In genomic region chr2:39567507-39567906, GRCh38 we compare ENCODE assay signal across 24 cellular contexts.
DNase-seq lines count a peak whose midpoint lies in the region; ATAC-seq and TF ChIP-seq lines count a peak whose summit lies in the region.
"Had no signal": no experiment of that assay in that cellular context is flagged by ENCODE, and none has a peak within 500 bp of the region (broad histone marks: within the 10 kb centered on the region; RNA-seq: fewer than 3 reads in every experiment).

No MANE protein-coding gene starts in this region.

- H2AFZ ChIP-seq in PC-3 (ENCODE audit: low read length), result 0 out of 2 replicates have a peak overlapping the region, but pooled peaks have one; percentile 33
- no peak overlapping the region for H2AFZ ChIP-seq in mesenchymal stem cell (ENCODE audit: low read depth, low read length)

- H3K27me3 Mint-ChIP-seq in type B pancreatic cell, result no peaks in the 10 kb centered on the region
- H3K27me3 Mint-ChIP-seq: activated naive CD4-positive, alpha-beta T cell treated with anti-CD3 and anti-CD28 coated beads, Interleukin-2, amount 10 ng/mL, durations not matched to agents 7 days and 5 days; brain; dendritic cell treated with granulocyte-macrophage colony-stimulating factor and Interleukin-4, amounts not matched to agents 40 ng/mL and 50 ng/mL, for 4 days had no signal

- H2BK12ac ChIP-seq in mesenchymal stem cell (ENCODE audit: low read length in 2 of 2), result peak overlapping the region; percentile 2 to 94

- intact Hi-C loops in PC-3 (cut with micrococcal nuclease), result no loop called here
- intact Hi-C loops in adrenal gland (cut with DNase I), result no loop called here

- no peak overlapping the region for H3K4me3 Mint-ChIP-seq in type B pancreatic cell
- H3K4me3 Mint-ChIP-seq: activated naive CD4-positive, alpha-beta T cell treated with anti-CD3 and anti-CD28 coated beads, Interleukin-2, amount 10 ng/mL, durations not matched to agents 7 days and 5 days; brain; dendritic cell treated with granulocyte-macrophage colony-stimulating factor and Interleukin-4, amounts not matched to agents 40 ng/mL and 50 ng/mL, for 4 days; H9 had no signal

- no TSS peak for BruUV-seq in PC-3 (replicated peaks; lab: Mats Ljungman, UMichigan)

- H4K20me1 ChIP-seq in PC-3 (ENCODE audit: low read length), result no peaks in the 10 kb centered on the region

- no peaks in the 10 kb centered on the region for H3K79me2 ChIP-seq in PC-3 (ENCODE audit: low read length)

- POLR2A ChIA-PET in PC-3 (lab: Charles Lee; ENCODE audit: unreplicated experiment), result interaction anchor here (0.7 kb wide), 1 partner anchor 326 kb away, joined by 7 read pairs; no protein-coding TSS in a partner anchor

- H3K27me3 ChIP-seq in PC-3 (ENCODE audit: low read length) (no peaks in the 10 kb centered on the region), mesenchymal stem cell (ENCODE audit: control insufficient read depth in 1 of 2, insufficient read depth in 1 of 2, low read length in 2 of 2) (no peaks in the 10 kb centered on the region), adrenal gland (no peaks in the 10 kb centered on the region)
- H3K27me3 ChIP-seq: BE2C, upper lobe of left lung had no signal

- H3K4me3 ChIP-seq in PC-3 (ENCODE audit: low read length), result peak overlapping the region; percentile 35; the same call in 1 of the 2 replicates
- no peak overlapping the region for H3K4me3 ChIP-seq in mesenchymal stem cell (ENCODE audit: insufficient read depth in 1 of 2, low read depth in 1 of 2, low read length in 2 of 2)
- H3K4me3 ChIP-seq in adrenal gland, result no peak overlapping the region
- H3K4me3 ChIP-seq: left ventricle myocardium inferior, upper lobe of left lung had no signal

- peak overlapping the region; percentile 77 for H3K18ac ChIP-seq in mesenchymal stem cell (ENCODE audit: low read depth in 1 of 2, low read length in 2 of 2)

- no peak for ATAC-seq in PC-3
- ATAC-seq: activated CD4-positive, CD25-positive, alpha-beta regulatory T cell treated with anti-CD3 and anti-CD28 coated beads, Interleukin-2, amount 50 U/mL, for 24 hours; stimulated activated naive CD8-positive, alpha-beta T cell treated with anti-CD3 and anti-CD28 coated beads, Interleukin-15, Interleukin-2, amounts not matched to agents 100 U/mL and 50 U/mL, for 24 hours had no signal

- TF ChIP-seq CTCF in PC-3 (conservative IDR thresholded peaks at IDR 0.05; ENCODE audit: low read depth, low read length) (no peak), type B pancreatic cell (conservative IDR thresholded peaks at IDR 0.05) (no peak), adrenal gland (IDR thresholded peaks at IDR 0.05) (no peak)

- H3K4ac ChIP-seq in mesenchymal stem cell (ENCODE audit: low read depth in 1 of 2, low read length in 2 of 2), result peak overlapping the region in 1 of 2 experiments; percentile 71

- peak overlapping the region; percentile 69 for H2BK120ac ChIP-seq in mesenchymal stem cell (ENCODE audit: low read depth, low read length)

- H2AK5ac ChIP-seq in mesenchymal stem cell (ENCODE audit: low read length, severe bottlenecking), result peak overlapping the region; percentile 88

- H4K91ac ChIP-seq in mesenchymal stem cell (ENCODE audit: low read length), result peak overlapping the region; percentile 82

- peak overlapping the region; percentile 95 for H3K27ac Mint-ChIP-seq in type B pancreatic cell
- H3K27ac Mint-ChIP-seq: activated naive CD4-positive, alpha-beta T cell treated with anti-CD3 and anti-CD28 coated beads, Interleukin-2, amount 10 ng/mL, durations not matched to agents 7 days and 5 days; dendritic cell treated with granulocyte-macrophage colony-stimulating factor and Interleukin-4, amounts not matched to agents 40 ng/mL and 50 ng/mL, for 4 days; H9 had no signal

- peak overlapping the region; percentile 68 for H3K27ac ChIP-seq in PC-3 (ENCODE audit: low read length)
- peak overlapping the region; percentile 98 for H3K27ac ChIP-seq in mesenchymal stem cell (ENCODE audit: low read length, poor library complexity, severe bottlenecking)
- no peak overlapping the region for H3K27ac ChIP-seq in adrenal gland
- H3K27ac ChIP-seq: upper lobe of left lung had no signal

- TF ChIP-seq POLR2A in adrenal gland (IDR thresholded peaks at IDR 0.05), result no peak

- peaks cover 41% of the 10 kb centered on the region for H3K4me1 ChIP-seq in PC-3 (ENCODE audit: insufficient read depth, low read length)
- H3K4me1 ChIP-seq in mesenchymal stem cell (ENCODE audit: control insufficient read depth, insufficient read depth, low read depth, low read length), result peaks cover 13% of the 10 kb centered on the region
- H3K4me1 ChIP-seq in adrenal gland (replicated peaks in 1 of 2), result peaks cover 33 to 40% of the 10 kb centered on the region in 2 donors
- H3K4me1 ChIP-seq: BE2C had no signal

- H3K36me3 Mint-ChIP-seq in type B pancreatic cell, result peaks cover 12% of the 10 kb centered on the region

- H3K79me1 ChIP-seq in mesenchymal stem cell (replicated peaks; ENCODE audit: low read length, poor library complexity, severe bottlenecking), result no peaks in the 10 kb centered on the region

- peak overlapping the region; percentile 75 for H3K4me2 ChIP-seq in PC-3 (ENCODE audit: low read length)
- H3K4me2 ChIP-seq in mesenchymal stem cell (ENCODE audit: low read length, poor library complexity, severe bottlenecking), result no peak overlapping the region

- peaks cover 3% of the 10 kb centered on the region for H3F3A ChIP-seq in PC-3 (ENCODE audit: low read length, unreplicated experiment)

- no peak overlapping the region for H2BK5ac ChIP-seq in mesenchymal stem cell (ENCODE audit: low read depth, low read length, poor library complexity, severe bottlenecking)

- no peak overlapping the region for H2BK15ac ChIP-seq in mesenchymal stem cell (ENCODE audit: low read depth, poor library complexity, severe bottlenecking)

- peaks cover 21% of the 10 kb centered on the region for H3K4me1 Mint-ChIP-seq in type B pancreatic cell (ENCODE audit: unreplicated experiment)
- H3K4me1 Mint-ChIP-seq: activated naive CD4-positive, alpha-beta T cell treated with anti-CD3 and anti-CD28 coated beads, Interleukin-2, amount 10 ng/mL, durations not matched to agents 7 days and 5 days had no signal

- CTCF ChIA-PET in PC-3 (lab: Charles Lee), result no interaction called here

- DNase-seq in PC-3 (peak; percentile 14), dedifferentiated amniotic fluid mesenchymal stem cell (ENCODE audit: extremely low spot score) (peak; percentile 14), mesenchymal stem cell (no peak), type B pancreatic cell (ENCODE audit: extremely low spot score, unreplicated experiment) (no peak), HuH-7 (ENCODE audit: low spot score) (no peak), adrenal gland (no peak), D341Med (ENCODE audit: low spot score) (no peak)
- DNase-seq: activated naive CD4-positive, alpha-beta T cell treated with anti-CD3 and anti-CD28 coated beads, Interleukin-2, amount 10 ng/mL, durations not matched to agents 7 days and 5 days; activated T-cell treated with anti-CD3 and anti-CD28 coated beads, Interleukin-2, amount 50 U/mL, for 48 hours; BE2C; Calu3; H9; left ventricle myocardium inferior; NCI-H187; NCI-H446 treated with DMSO at 0.1 percent for 48 hours; NK-92 treated with Interleukin-12 subunit alpha and Interleukin-12 subunit beta, amount 100 ng/mL, for 24 hours; occipital lobe; stimulated activated CD4-positive, alpha-beta T cell treated with anti-CD3 and anti-CD28 coated beads, Interleukin-2, amount 100 ng/mL, for 24 hours; stimulated activated naive CD8-positive, alpha-beta T cell treated with anti-CD3 and anti-CD28 coated beads, Interleukin-15, Interleukin-2, amounts not matched to agents 100 U/mL and 50 U/mL, for 24 hours; T1000; upper lobe of left lung had no signal

- 98% methylated on average over 1 of the region's 1 CpG for WGBS in mesenchymal stem cell
- 96 to 100% (median 100%) methylated on average over 1 of the region's 1 CpG for WGBS in adrenal gland, 4 donors

- peak overlapping the region in 1 of 2 experiments; percentile 59 for H3K23ac ChIP-seq in mesenchymal stem cell (ENCODE audit: low read length in 2 of 2)

- peaks cover 5% of the 10 kb centered on the region; the same call in 1 of the 2 replicates for H3K36me3 ChIP-seq in PC-3 (ENCODE audit: low read depth, low read length)
- H3K36me3 ChIP-seq in mesenchymal stem cell (ENCODE audit: control insufficient read depth in 1 of 2, insufficient read depth in 2 of 2, low read depth in 1 of 2, low read length in 2 of 2), result peaks cover 0 to 3% of the 10 kb centered on the region in 2 experiments
- H3K36me3 ChIP-seq in adrenal gland (replicated peaks in 1 of 2), result no peaks in the 10 kb centered on the region
- H3K36me3 ChIP-seq: BE2C, upper lobe of left lung had no signal

- H3K9me3 ChIP-seq in PC-3 (ENCODE audit: low read length) (peaks cover 15% of the 10 kb centered on the region), mesenchymal stem cell (ENCODE audit: control insufficient read depth, low read length) (peaks cover 34% of the 10 kb centered on the region), adrenal gland (replicated peaks in 1 of 3) (peaks cover 6 to 13% (median 10%) of the 10 kb centered on the region in 3 donors)
- H3K9me3 ChIP-seq: BE2C had no signal

- H4K8ac ChIP-seq in mesenchymal stem cell (ENCODE audit: low read length), result peak overlapping the region; percentile 66

- H3K9me3 Mint-ChIP-seq in type B pancreatic cell, result peaks cover 9% of the 10 kb centered on the region

- H3K9ac ChIP-seq in PC-3 (ENCODE audit: low read length) (no peak overlapping the region), mesenchymal stem cell (ENCODE audit: low read length) (no peak overlapping the region)

- peak overlapping the region in 1 of 2 experiments; percentile 88 for H3K14ac ChIP-seq in mesenchymal stem cell (ENCODE audit: low read length in 2 of 2)

- no peaks in the 10 kb centered on the region for H3K9me2 ChIP-seq in PC-3 (replicated peaks; ENCODE audit: low read length)

Comparison
In these comparisons a context has a peak if more than half of its experiments do, and no peak if none do; other contexts are left out.
1. DNase-seq: peak in PC-3 (single experiment) and dedifferentiated amniotic fluid mesenchymal stem cell (single experiment); none in mesenchymal stem cell (single experiment), type B pancreatic cell (single experiment), HuH-7 (single experiment), adrenal gland (0 of 7) and D341Med (single experiment).
2. H3K27ac ChIP-seq: peak in PC-3 (single experiment) and mesenchymal stem cell (single experiment); none in adrenal gland (0 of 5).